ENCODE assay signal across 22 cellular contexts in the genomic region with DNA sequence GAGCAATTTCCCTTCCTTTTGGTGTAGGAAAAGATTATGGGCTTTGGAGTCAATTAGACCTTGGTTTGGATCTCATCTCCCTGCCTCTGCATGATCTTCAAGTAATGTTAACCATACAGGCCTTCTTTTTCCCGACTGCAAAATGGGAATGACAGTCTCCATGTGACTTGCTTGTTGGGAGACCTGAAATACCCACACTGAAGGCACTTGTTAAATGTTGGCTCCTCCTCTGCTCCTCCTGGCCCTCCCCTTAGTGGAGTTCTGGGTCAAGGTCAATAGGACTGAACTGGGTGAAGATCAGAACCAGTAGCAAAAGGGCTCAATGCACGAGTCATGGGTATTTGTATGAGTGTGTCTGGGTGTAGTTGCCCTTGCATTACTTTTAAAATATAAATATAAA.
DNase-seq lines count a peak whose midpoint lies in the region; ATAC-seq and TF ChIP-seq lines count a peak whose summit lies in the region.
"Had no signal": no experiment of that assay in that cellular context is flagged by ENCODE, and none has a peak within 500 bp of the region (broad histone marks: within the 10 kb centered on the region; RNA-seq: fewer than 3 reads in every experiment).

No MANE protein-coding gene starts in this region.

- H3K4me3 ChIP-seq in heart left ventricle, result no peak overlapping the region
- no peak overlapping the region for H3K4me3 ChIP-seq in right lobe of liver
- H3K4me3 ChIP-seq: BLaER1 treated with 17β-estradiol and CSF1 and Interleukin-3, amounts not matched to agents 10 nM and 100 nM; GM12878; GM23338; HAP-1 had no signal

- no peak for TF ChIP-seq POLR2A in heart left ventricle (IDR thresholded peaks at IDR 0.05)
- no peak for TF ChIP-seq POLR2A in right lobe of liver (IDR thresholded peaks at IDR 0.05)

- DNase-seq in left ventricle myocardium superior, result no peak
- no peak for DNase-seq in heart left ventricle
- DNase-seq in left lobe of liver (ENCODE audit: low spot score), result no peak
- no peak for DNase-seq in right lobe of liver
- DNase-seq in GOT3 (lab: John Stamatoyannopoulos, UW), result no peak
- DNase-seq in SW 1271 (lab: John Stamatoyannopoulos, UW), result no peak
- no peak for DNase-seq in NCI-H1694 (lab: John Stamatoyannopoulos, UW)
- DNase-seq: ACHN; AML-193; BE2C; CD4-positive, alpha-beta T cell; CD8-positive, alpha-beta memory T cell; DMS 273 treated with DMSO at 0.1 percent for 48 hours; DMS79; EL; GDM1; HFFc6 had no signal

- 87 to 95% (median 90%) methylated on average over 2 of the region's 2 CpGs for WGBS in heart left ventricle, 4 donors
- WGBS in right lobe of liver (ENCODE audit: insufficient coverage, low coverage, low lambda C conversion rate, missing lambda C conversion rate), result 53% methylated on average over 2 of the region's 2 CpGs

- H3K9me3 ChIP-seq in heart left ventricle (no peaks in the 10 kb centered on the region), right lobe of liver (no peaks in the 10 kb centered on the region)
- H3K9me3 ChIP-seq: BE2C; BLaER1 treated with 17β-estradiol and CSF1 and Interleukin-3, amounts not matched to agents 10 nM and 100 nM had no signal

- H3K36me3 ChIP-seq in heart left ventricle, result peaks cover 0 to 4% (median 0%) of the 10 kb centered on the region in 9 donors
- H3K36me3 ChIP-seq in right lobe of liver, result no peaks in the 10 kb centered on the region
- H3K36me3 ChIP-seq: BE2C; BLaER1 treated with 17β-estradiol and CSF1 and Interleukin-3, amounts not matched to agents 10 nM and 100 nM; HAP-1 had no signal

- no peaks in the 10 kb centered on the region for H3K27me3 ChIP-seq in heart left ventricle
- H3K27me3 ChIP-seq in right lobe of liver, result no peaks in the 10 kb centered on the region
- H3K27me3 ChIP-seq: BLaER1 treated with 17β-estradiol and CSF1 and Interleukin-3, amounts not matched to agents 10 nM and 100 nM had no signal

- H3K4me1 ChIP-seq in heart left ventricle (peaks cover 0 to 13% (median 0%) of the 10 kb centered on the region in 12 donors), right lobe of liver (peaks cover 0 to 25% (median 3%) of the 10 kb centered on the region in 4 donors)
- H3K4me1 ChIP-seq: BE2C; BLaER1 treated with 17β-estradiol and CSF1 and Interleukin-3, amounts not matched to agents 10 nM and 100 nM had no signal

- H3K27ac ChIP-seq in heart left ventricle, result no peak overlapping the region
- H3K27ac ChIP-seq in right lobe of liver, result peak overlapping the region in 1 of 3 donors; percentile 12
- H3K27ac ChIP-seq: 22Rv1; BLaER1 treated with 17β-estradiol and CSF1 and Interleukin-3, amounts not matched to agents 10 nM and 100 nM had no signal

- TF ChIP-seq CTCF in heart left ventricle (IDR thresholded peaks at IDR 0.05), result no peak
- TF ChIP-seq CTCF in right lobe of liver (IDR thresholded peaks at IDR 0.05), result no peak

- ATAC-seq in left ventricle myocardium superior (peak; percentile 56), heart left ventricle (no peak), left lobe of liver (peak; percentile 69), right lobe of liver (peak; percentile 52 to 81 (median 74))
- ATAC-seq: GM12878, GM23338 had no signal

- intact Hi-C loops in left ventricle myocardium superior (cut with micrococcal nuclease) (no loop called here), heart left ventricle (cut with DNase I) (no loop called here), right lobe of liver (cut with DNase I) (no loop called here)

Comparison
In these comparisons a context has a peak if more than half of its experiments do, and no peak if none do; other contexts are left out.
1. ATAC-seq: peak in left ventricle myocardium superior (single experiment), left lobe of liver (single experiment) and right lobe of liver (4 of 4); none in heart left ventricle (0 of 4).